Comparison of ENCODE assay signal across 8 cellular contexts in genomic region chr1:50251592-50252165, GRCh38.
DNase-seq lines count a peak whose midpoint lies in the region; ATAC-seq, FAIRE-seq and TF ChIP-seq lines count a peak whose summit lies in the region.

No MANE protein-coding gene starts in this region.

- H3K9ac ChIP-seq in astrocyte (ENCODE audit: low read length) = no peak overlapping the region

- H3K4me2 ChIP-seq in astrocyte (ENCODE audit: low read length) = peak overlapping the region; percentile 33

- H3K9me3 ChIP-seq in astrocyte (ENCODE audit: insufficient read depth, low read depth, low read length) = no peaks in the 10 kb centered on the region

- no peaks in the 10 kb centered on the region for H3K27me3 ChIP-seq in astrocyte (ENCODE audit: insufficient read depth, low read length)

- ATAC-seq in GM21423 (IDR thresholded peaks at IDR 0.05; ENCODE audit: unreplicated experiment) (peak; percentile 88), HG03571 (IDR thresholded peaks at IDR 0.05; ENCODE audit: unreplicated experiment) (peak; percentile 75)

- H3K27me3 Mint-ChIP-seq in astrocyte (ENCODE audit: low read depth, unreplicated experiment) = peaks cover 47% of the 10 kb centered on the region

- H3K4me3 ChIP-seq in astrocyte (ENCODE audit: insufficient read depth, low read depth, low read length) = no peak overlapping the region

- no peaks in the 10 kb centered on the region for H3K4me1 Mint-ChIP-seq in astrocyte (ENCODE audit: low read depth, unreplicated experiment)

- peak; percentile 40 for DNase-seq in DMS153 treated with DMSO at 0.1 percent for 48 hours (lab: John Stamatoyannopoulos, UW; ENCODE audit: unreplicated experiment)
- DNase-seq in astrocyte (ENCODE audit: low read depth) = no peak
- DNase-seq in SW480 (ENCODE audit: low spot score) = no peak
- no peak for DNase-seq in activated CD4-positive, alpha-beta T cell treated with anti-CD3 and anti-CD28 coated beads for 4 hours
- no peak for DNase-seq in stimulated activated CD4-positive, alpha-beta T cell treated with anti-CD3 and anti-CD28 coated beads, Interleukin-4, amount 100 ng/mL, for 24 hours
- DNase-seq in activated T-cell treated with anti-CD3 and anti-CD28 coated beads, Interleukin-2, amount 50 U/mL, for 48 hours = no peak

- H3K27ac Mint-ChIP-seq in astrocyte (ENCODE audit: unreplicated experiment) = no peak overlapping the region

- H4K20me1 ChIP-seq in astrocyte (ENCODE audit: insufficient read depth, low read length) = no peaks in the 10 kb centered on the region

- TF ChIP-seq CTCF in astrocyte (IDR thresholded peaks at IDR 0.05; ENCODE audit: insufficient read depth, low read depth, low read length) = no peak

- H3K4me1 ChIP-seq in astrocyte (ENCODE audit: insufficient read depth, low read length) = no peaks in the 10 kb centered on the region

- no peak overlapping the region for H3K4me3 Mint-ChIP-seq in astrocyte (ENCODE audit: unreplicated experiment)

- H3K9me3 Mint-ChIP-seq in astrocyte (ENCODE audit: unreplicated experiment) = no peaks in the 10 kb centered on the region

- H3K36me3 Mint-ChIP-seq in astrocyte (ENCODE audit: low read depth, unreplicated experiment) = no peaks in the 10 kb centered on the region

- H3K79me2 ChIP-seq in astrocyte (ENCODE audit: insufficient read depth, low read length) = no peaks in the 10 kb centered on the region

- no peak overlapping the region for H2AFZ ChIP-seq in astrocyte (ENCODE audit: low read depth, low read length)

- no peak overlapping the region for H3K27ac ChIP-seq in astrocyte (ENCODE audit: low read depth, low read length)

- H3K36me3 ChIP-seq in astrocyte (ENCODE audit: insufficient read depth, low read length) = no peaks in the 10 kb centered on the region

- FAIRE-seq in astrocyte (lab: Jason Lieb, UNC) = no peak
